ENCODE assay signal across 1 cellular context in the genomic region with DNA sequence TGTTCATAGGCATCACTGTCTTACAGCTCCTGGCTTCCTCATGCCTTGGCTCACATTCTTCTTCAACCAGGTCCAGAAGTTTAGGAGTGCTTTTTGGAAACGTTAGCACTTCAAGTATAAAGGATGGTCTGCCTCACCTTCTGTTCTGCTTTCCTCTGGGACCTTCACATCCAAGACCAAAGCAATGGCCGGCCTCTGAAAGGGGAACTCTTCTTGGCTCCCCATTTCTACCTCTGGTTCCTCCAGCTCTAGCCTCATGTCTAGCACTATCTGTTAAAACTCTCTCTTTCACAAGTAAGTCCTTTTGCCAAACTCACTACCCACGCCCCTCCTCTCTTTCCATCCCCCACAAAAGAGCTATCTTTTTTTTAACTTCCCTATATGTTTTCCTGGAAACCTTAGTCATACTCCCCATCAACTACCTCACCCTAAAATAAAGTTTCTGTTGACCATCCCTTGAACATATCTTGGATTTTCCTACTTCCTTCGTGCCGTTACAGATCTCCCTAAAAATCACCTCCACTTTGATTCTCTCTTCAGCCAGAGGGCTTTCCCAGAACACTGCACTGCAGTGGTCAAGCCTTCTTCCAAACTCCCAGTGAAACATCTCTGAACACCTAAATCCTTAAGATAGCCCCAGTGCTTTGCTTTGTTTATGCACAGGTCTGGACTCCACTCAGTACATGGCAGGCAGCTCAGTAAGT.
TF ChIP-seq lines count a peak whose summit lies in the region.

No MANE protein-coding gene starts in this region.

TF ChIP-seq in HepG2, 621 proteins besides CTCF, POLR2A, EP300 and RAD21:
- TF ChIP-seq NFKBIZ (CRISPR knock-in tag; IDR thresholded peaks at IDR 0.05) (no peak), ZNF891 (CRISPR knock-in tag; IDR thresholded peaks at IDR 0.05) (no peak), ZMYM4 (CRISPR knock-in tag; IDR thresholded peaks at IDR 0.05) (no peak), ZNF777 (CRISPR knock-in tag; IDR thresholded peaks at IDR 0.05) (no peak), ADNP (CRISPR knock-in tag; IDR thresholded peaks at IDR 0.05) (no peak), RFXAP (CRISPR knock-in tag; IDR thresholded peaks at IDR 0.05; ENCODE audit: borderline replicate concordance) (no peak), ZBTB21 (CRISPR knock-in tag; IDR thresholded peaks at IDR 0.05) (no peak), NR3C1 (CRISPR knock-in tag; IDR thresholded peaks at IDR 0.05) (no peak), RBAK (CRISPR knock-in tag; IDR thresholded peaks at IDR 0.05) (no peak), ZNF713 (CRISPR knock-in tag; IDR thresholded peaks at IDR 0.05) (0 out of 2 replicates have a peak, but pooled peaks have one; percentile 43), HNF4G (IDR thresholded peaks at IDR 0.05; ENCODE audit: borderline replicate concordance, low read depth, low read length) (no peak), HNF4G (CRISPR knock-in tag; IDR thresholded peaks at IDR 0.05; ENCODE audit: borderline replicate concordance, low read depth) (no peak)
- TF ChIP-seq, protein P1, sequence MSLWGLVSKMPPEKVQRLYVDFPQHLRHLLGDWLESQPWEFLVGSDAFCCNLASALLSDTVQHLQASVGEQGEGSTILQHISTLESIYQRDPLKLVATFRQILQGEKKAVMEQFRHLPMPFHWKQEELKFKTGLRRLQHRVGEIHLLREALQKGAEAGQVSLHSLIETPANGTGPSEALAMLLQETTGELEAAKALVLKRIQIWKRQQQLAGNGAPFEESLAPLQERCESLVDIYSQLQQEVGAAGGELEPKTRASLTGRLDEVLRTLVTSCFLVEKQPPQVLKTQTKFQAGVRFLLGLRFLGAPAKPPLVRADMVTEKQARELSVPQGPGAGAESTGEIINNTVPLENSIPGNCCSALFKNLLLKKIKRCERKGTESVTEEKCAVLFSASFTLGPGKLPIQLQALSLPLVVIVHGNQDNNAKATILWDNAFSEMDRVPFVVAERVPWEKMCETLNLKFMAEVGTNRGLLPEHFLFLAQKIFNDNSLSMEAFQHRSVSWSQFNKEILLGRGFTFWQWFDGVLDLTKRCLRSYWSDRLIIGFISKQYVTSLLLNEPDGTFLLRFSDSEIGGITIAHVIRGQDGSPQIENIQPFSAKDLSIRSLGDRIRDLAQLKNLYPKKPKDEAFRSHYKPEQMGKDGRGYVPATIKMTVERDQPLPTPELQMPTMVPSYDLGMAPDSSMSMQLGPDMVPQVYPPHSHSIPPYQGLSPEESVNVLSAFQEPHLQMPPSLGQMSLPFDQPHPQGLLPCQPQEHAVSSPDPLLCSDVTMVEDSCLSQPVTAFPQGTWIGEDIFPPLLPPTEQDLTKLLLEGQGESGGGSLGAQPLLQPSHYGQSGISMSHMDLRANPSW (CRISPR knock-in tag; IDR thresholded peaks at IDR 0.05; ENCODE audit: borderline replicate concordance): peak; percentile 28; the same call in 1 of the 2 replicates
